Comparison of ENCODE assay signal across 8 cellular contexts in the genomic region with DNA sequence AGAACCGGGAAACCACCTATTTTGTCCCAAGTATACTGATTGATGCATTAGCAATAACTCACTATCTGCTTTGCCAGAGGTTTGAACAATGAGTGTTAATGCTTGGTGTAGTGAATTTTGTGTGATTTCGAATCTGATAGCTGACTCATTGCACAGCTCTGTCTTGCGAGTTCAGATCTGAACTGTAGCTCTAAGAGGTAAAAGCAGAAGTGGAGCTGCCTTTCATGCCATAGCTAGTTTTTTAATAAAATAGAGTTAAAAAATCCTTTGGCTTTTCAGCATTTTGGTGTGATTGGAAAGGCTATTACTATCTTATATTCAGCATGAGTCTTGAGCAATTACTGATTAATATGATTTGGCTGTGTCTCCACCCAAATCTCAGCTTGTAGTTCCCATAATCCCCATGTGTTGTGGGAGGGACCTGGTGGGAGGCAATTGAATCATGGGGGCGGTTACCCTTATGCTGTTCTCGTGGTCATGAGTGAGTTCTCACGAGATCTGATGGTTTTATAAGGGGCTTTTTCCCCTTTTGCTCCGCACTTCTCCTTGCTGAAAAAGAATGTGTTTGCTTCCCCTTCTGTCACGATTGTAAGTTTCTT. TPM values are rescaled to one million over a fixed set of nuclear protein-coding genes. Genes with fewer than 3 reads are reported as not detected.
DNase-seq lines count a peak whose midpoint lies in the region; ATAC-seq and TF ChIP-seq lines count a peak whose summit lies in the region.

No MANE protein-coding gene starts in this region.

- peaks cover 0 to 3% of the 10 kb centered on the region in 2 donors for H3K4me1 ChIP-seq in breast epithelium
- peaks cover 61% of the 10 kb centered on the region for H3K4me1 ChIP-seq in vagina
- H3K4me1 ChIP-seq in neural progenitor cell = no peaks in the 10 kb centered on the region

- TF ChIP-seq CTCF in MCF 10A (IDR thresholded peaks at IDR 0.05; ENCODE audit: unreplicated experiment) (no peak), breast epithelium (IDR thresholded peaks at IDR 0.05) (no peak), vagina (IDR thresholded peaks at IDR 0.05) (no peak), neural progenitor cell (IDR thresholded peaks at IDR 0.05) (no peak)

- H3K36me3 Mint-ChIP-seq in MCF 10A (ENCODE audit: insufficient read depth, unreplicated experiment) = peaks cover 21% of the 10 kb centered on the region
- H3K36me3 Mint-ChIP-seq in neural progenitor cell = peaks cover 38% of the 10 kb centered on the region

- intact Hi-C loops in MCF 10A (cut with micrococcal nuclease) (no loop called here), breast epithelium (cut with DNase I; ENCODE audit: low total_unique reads) (no loop called here), vagina (cut with DNase I) (loop anchor here (10.0 kb wide), 1 partner anchor 45 kb away; no protein-coding TSS in a partner anchor)

- no TSS peak for BruUV-seq in MCF 10A (replicated peaks; lab: Mats Ljungman, UMichigan)

- no peak overlapping the region for H3K9ac ChIP-seq in neural progenitor cell

- H3K36me3 ChIP-seq in breast epithelium (no peaks in the 10 kb centered on the region), vagina (peaks cover 0 to 9% of the 10 kb centered on the region in 2 donors), neural progenitor cell (no peaks in the 10 kb centered on the region)

- H3K4me2 ChIP-seq in neural progenitor cell = no peak overlapping the region

- no peak overlapping the region for H2AFZ ChIP-seq in neural progenitor cell (replicated peaks)

- H3K27ac Mint-ChIP-seq in MCF 10A (ENCODE audit: low read depth, unreplicated experiment) = no peak overlapping the region
- H3K27ac Mint-ChIP-seq in neural progenitor cell = no peak overlapping the region

- H3K9me3 ChIP-seq in breast epithelium = no peaks in the 10 kb centered on the region
- no peaks in the 10 kb centered on the region for H3K9me3 ChIP-seq in vagina
- no peaks in the 10 kb centered on the region for H3K9me3 ChIP-seq in neural progenitor cell (ENCODE audit: low read depth)

- POLR2A ChIA-PET in MCF 10A (lab: Yijun Ruan, JAX) = interaction anchor here (0.7 to 1.8 kb wide), 5 partner anchors 11 to 52 kb away, joined by 3 to 7 read pairs (median 5); no protein-coding TSS in a partner anchor

- H3K9me3 Mint-ChIP-seq in MCF 10A (ENCODE audit: unreplicated experiment) = no peaks in the 10 kb centered on the region
- peaks cover 13% of the 10 kb centered on the region for H3K9me3 Mint-ChIP-seq in neural progenitor cell

- H3K4me1 Mint-ChIP-seq in MCF 10A (ENCODE audit: insufficient read depth, unreplicated experiment) = peaks cover 25% of the 10 kb centered on the region
- H3K4me1 Mint-ChIP-seq in neural progenitor cell = peaks cover 2% of the 10 kb centered on the region

- no peaks in the 10 kb centered on the region for H3K27me3 ChIP-seq in breast epithelium
- no peaks in the 10 kb centered on the region for H3K27me3 ChIP-seq in vagina
- no peaks in the 10 kb centered on the region for H3K27me3 ChIP-seq in neural progenitor cell

- peak; percentile 32 for DNase-seq in MCF 10A (ENCODE audit: unreplicated experiment)
- no peak for DNase-seq in breast epithelium (ENCODE audit: low spot score in 2 of 2)
- peak; percentile 44 for DNase-seq in amniotic epithelial cell (ENCODE audit: low read depth)
- DNase-seq in vagina (ENCODE audit: extremely low spot score in 2 of 2) = no peak
- no peak for DNase-seq in NCI-H446 treated with DMSO at 0.1 percent for 48 hours (lab: John Stamatoyannopoulos, UW)
- no peak for DNase-seq in NCI-H526 (lab: John Stamatoyannopoulos, UW)
- no peak for DNase-seq in neural progenitor cell (ENCODE audit: low spot score)

- peaks cover 43% of the 10 kb centered on the region for H4K20me1 ChIP-seq in neural progenitor cell (ENCODE audit: low read depth)

- no peaks in the 10 kb centered on the region for H3K27me3 Mint-ChIP-seq in MCF 10A (ENCODE audit: insufficient read depth, unreplicated experiment)
- H3K27me3 Mint-ChIP-seq in neural progenitor cell (ENCODE audit: insufficient read depth, low read depth) = no peaks in the 10 kb centered on the region

- H3F3A ChIP-seq in neural progenitor cell (ENCODE audit: low read depth) = no peaks in the 10 kb centered on the region

- H3K79me2 ChIP-seq in neural progenitor cell (ENCODE audit: low read depth) = peaks cover 97% of the 10 kb centered on the region

- H3K27ac ChIP-seq in breast epithelium = no peak overlapping the region
- peak overlapping the region; percentile 14 for H3K27ac ChIP-seq in vagina
- no peak overlapping the region for H3K27ac ChIP-seq in neural progenitor cell

- CTCF ChIA-PET in MCF 10A (lab: Yijun Ruan, JAX) = no interaction called here

- ATAC-seq in HG03342 (IDR thresholded peaks at IDR 0.05; ENCODE audit: unreplicated experiment) = peak; percentile 84

- no peak for TF ChIP-seq POLR2A in breast epithelium (IDR thresholded peaks at IDR 0.05)
- no peak for TF ChIP-seq POLR2A in vagina (IDR thresholded peaks at IDR 0.05)

- H3K4me3 ChIP-seq in breast epithelium (no peak overlapping the region), vagina (no peak overlapping the region), neural progenitor cell (no peak overlapping the region)

- H3K4me3 Mint-ChIP-seq in MCF 10A (ENCODE audit: unreplicated experiment) (no peak overlapping the region), neural progenitor cell (no peak overlapping the region)

RNA-seq across cellular contexts. Expression of gene IGF2R, which starts 21.1 kb away (rescaled TPM):
- total RNA-seq in MCF 10A (2022) (160 and 234 TPM in 2 replicates), breast epithelium (100 to 1,000 TPM in 1 of 3 donors, 10 to 100 TPM in 2; 60.4 to 112 (median 81.0) TPM), vagina (73.4 TPM), neural progenitor cell (ENCODE audit: low replicate concordance) (35.1 and 46.1 TPM in 2 replicates)

Comparison
In these comparisons a context has a peak if more than half of its experiments do, and no peak if none do; other contexts are left out.
1. DNase-seq: peak in MCF 10A (single experiment) and amniotic epithelial cell (single experiment); none in breast epithelium (0 of 2), vagina (0 of 2), NCI-H446 treated with DMSO at 0.1 percent for 48 hours (single experiment), NCI-H526 (0 of 2) and neural progenitor cell (single experiment).